Comparison of ENCODE assay signal across 15 cellular contexts in the genomic region with DNA sequence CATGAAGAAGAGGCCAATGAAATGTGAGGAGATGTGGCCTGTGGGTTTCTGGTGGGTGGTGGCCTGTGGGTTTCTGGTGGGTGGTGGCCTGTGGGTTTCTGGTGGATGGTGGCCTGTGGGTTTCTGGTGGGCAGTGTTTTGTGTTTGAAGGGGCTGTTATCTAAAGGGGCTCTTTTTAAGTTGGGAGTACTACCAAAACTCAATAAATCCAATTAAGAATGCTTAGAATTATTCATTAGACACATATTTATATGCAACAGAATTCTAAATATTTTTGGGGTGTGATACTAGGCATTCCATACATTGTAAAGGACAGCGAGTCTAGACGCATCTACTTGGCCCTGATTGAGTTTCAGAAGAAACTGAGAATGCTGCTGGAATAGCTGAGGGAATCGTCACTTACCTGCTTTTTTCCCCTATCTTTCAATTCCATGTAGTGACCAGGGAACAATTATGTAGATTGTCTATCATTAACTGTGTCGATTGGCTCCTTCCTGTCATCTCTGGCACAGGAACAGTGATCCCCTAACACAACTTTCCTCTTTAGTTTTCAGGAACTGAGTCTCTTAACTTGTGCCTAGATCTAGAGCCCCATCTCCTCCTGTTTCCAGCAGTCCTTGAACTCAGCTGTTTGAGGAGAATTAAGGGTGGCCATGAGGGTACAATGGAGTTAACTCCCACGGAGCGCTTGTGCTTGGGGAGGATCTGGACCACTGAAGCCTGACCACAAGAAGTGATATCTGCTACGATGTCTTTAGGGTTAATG. TPM values are rescaled to one million over a fixed set of nuclear protein-coding genes. Genes with fewer than 3 reads are reported as not detected.
A peak's percentile ranks its signal among the peaks of the same experiment; 100 is the strongest.
DNase-seq lines count a peak whose midpoint lies in the region; ATAC-seq and TF ChIP-seq lines count a peak whose summit lies in the region.
"Had no signal": no experiment of that assay in that cellular context is flagged by ENCODE, and none has a peak within 500 bp of the region (broad histone marks: within the 10 kb centered on the region; RNA-seq: fewer than 3 reads in every experiment).

No MANE protein-coding gene starts in this region.

- no peaks in the 10 kb centered on the region for H3K9me3 ChIP-seq in HEK293 (ENCODE audit: control insufficient read depth, insufficient read depth, low read depth, low read length)
- no peaks in the 10 kb centered on the region for H3K9me3 ChIP-seq in PC-3 (ENCODE audit: low read length)
- H3K9me3 ChIP-seq: A549, BE2C, Caco-2 had no signal

- BruUV-seq in PC-3 (replicated peaks; lab: Mats Ljungman, UMichigan) = no TSS peak

- H2AFZ ChIP-seq in PC-3 (ENCODE audit: low read length) = no peak overlapping the region

- intact Hi-C loops in activated B cell treated with CpG ODN at 0.5 μM for 24 hours (cut with micrococcal nuclease) = no loop called here
- intact Hi-C loops in PC-3 (cut with micrococcal nuclease) = no loop called here

- no peaks in the 10 kb centered on the region for H3F3A ChIP-seq in PC-3 (ENCODE audit: low read length, unreplicated experiment)

- H3K4me3 ChIP-seq in HEK293 (ENCODE audit: low read depth, low read length) (no peak overlapping the region), PC-3 (ENCODE audit: low read length) (no peak overlapping the region)
- H3K4me3 ChIP-seq: A549 had no signal

- CTCF ChIA-PET in HEK293 (lab: Yijun Ruan, JAX) (interaction anchor here (0.7 kb wide), 1 partner anchor 91 kb away, joined by 3 read pairs; no protein-coding TSS in a partner anchor), activated B cell treated with CpG ODN at 0.5 μM for 24 hours (lab: Charles Lee) (interaction anchor here (0.8 kb wide), 1 partner anchor 40 kb away, joined by 4 read pairs; no protein-coding TSS in a partner anchor), PC-3 (lab: Charles Lee) (no interaction called here), WTC11 (lab: Charles Lee) (no interaction called here)

- no peaks in the 10 kb centered on the region for H4K20me1 ChIP-seq in PC-3 (ENCODE audit: low read length)

- DNase-seq in activated B cell treated with CpG ODN at 0.5 μM for 24 hours (no peak), foreskin keratinocyte (peak; percentile 63 to 85), GM03348 (ENCODE audit: low spot score) (no peak), PC-3 (no peak), WTC11 (ENCODE audit: low spot score) (no peak)
- DNase-seq: BE2C; Caco-2; CD8-positive, alpha-beta memory T cell; DND-41; GDM1 had no signal

- no peak overlapping the region for H3K4me3 Mint-ChIP-seq in activated B cell treated with CpG ODN at 0.5 μM for 24 hours
- H3K4me3 Mint-ChIP-seq in stimulated activated memory B cell treated with anti-CD40 and anti-IgM and Interleukin-4, amounts not matched to agents 10 μg/mL and 1 μg/mL and 100 μg/mL, for 72 hours = no peak overlapping the region
- no peak overlapping the region for H3K4me3 Mint-ChIP-seq in WTC11
- H3K4me3 Mint-ChIP-seq: CD8-positive, alpha-beta memory T cell had no signal

- no peaks in the 10 kb centered on the region for H3K27me3 Mint-ChIP-seq in activated B cell treated with CpG ODN at 0.5 μM for 24 hours
- no peaks in the 10 kb centered on the region for H3K27me3 Mint-ChIP-seq in stimulated activated memory B cell treated with anti-CD40 and anti-IgM and Interleukin-4, amounts not matched to agents 10 μg/mL and 1 μg/mL and 100 μg/mL, for 72 hours
- H3K27me3 Mint-ChIP-seq in WTC11 (ENCODE audit: low read depth) = peaks cover 90% of the 10 kb centered on the region

- H3K4me1 Mint-ChIP-seq in activated B cell treated with CpG ODN at 0.5 μM for 24 hours = peaks cover 27% of the 10 kb centered on the region
- peaks cover 8% of the 10 kb centered on the region for H3K4me1 Mint-ChIP-seq in stimulated activated memory B cell treated with anti-CD40 and anti-IgM and Interleukin-4, amounts not matched to agents 10 μg/mL and 1 μg/mL and 100 μg/mL, for 72 hours
- peaks cover 42% of the 10 kb centered on the region for H3K4me1 Mint-ChIP-seq in WTC11
- H3K4me1 Mint-ChIP-seq: CD8-positive, alpha-beta memory T cell had no signal

- H3K9ac ChIP-seq in PC-3 (ENCODE audit: low read length) = no peak overlapping the region

- H3K79me2 ChIP-seq in PC-3 (ENCODE audit: low read length) = no peaks in the 10 kb centered on the region

- H3K36me3 Mint-ChIP-seq in activated B cell treated with CpG ODN at 0.5 μM for 24 hours (ENCODE audit: low read depth) (peaks cover 8% of the 10 kb centered on the region), WTC11 (no peaks in the 10 kb centered on the region)
- peaks cover 41% of the 10 kb centered on the region for H3K36me3 Mint-ChIP-seq in stimulated activated memory B cell treated with anti-CD40 and anti-IgM and Interleukin-4, amounts not matched to agents 10 μg/mL and 1 μg/mL and 100 μg/mL, for 72 hours
- H3K36me3 Mint-ChIP-seq: CD8-positive, alpha-beta memory T cell had no signal

- H3K27ac ChIP-seq in HEK293 (ENCODE audit: extremely low read depth, low read depth, low read length) = no peak overlapping the region
- peak overlapping the region; percentile 74 for H3K27ac ChIP-seq in foreskin keratinocyte
- H3K27ac ChIP-seq in PC-3 (ENCODE audit: low read length) = no peak overlapping the region
- H3K27ac ChIP-seq: A549 had no signal

- H3K9me3 Mint-ChIP-seq in activated B cell treated with CpG ODN at 0.5 μM for 24 hours (no peaks in the 10 kb centered on the region), WTC11 (peaks cover 3% of the 10 kb centered on the region; the same call in 1 of the 2 replicates)
- no peaks in the 10 kb centered on the region for H3K9me3 Mint-ChIP-seq in stimulated activated memory B cell treated with anti-CD40 and anti-IgM and Interleukin-4, amounts not matched to agents 10 μg/mL and 1 μg/mL and 100 μg/mL, for 72 hours
- H3K9me3 Mint-ChIP-seq: CD8-positive, alpha-beta memory T cell had no signal

- H3K4me1 ChIP-seq in HEK293 (ENCODE audit: control insufficient read depth, insufficient read depth, low read length) (no peaks in the 10 kb centered on the region), foreskin keratinocyte (peaks cover 17% of the 10 kb centered on the region), PC-3 (ENCODE audit: insufficient read depth, low read length) (no peaks in the 10 kb centered on the region)
- H3K4me1 ChIP-seq: A549, BE2C, Caco-2 had no signal

- ATAC-seq in activated B cell treated with CpG ODN at 0.5 μM for 24 hours (ENCODE audit: low read depth) = no peak
- ATAC-seq in foreskin keratinocyte = peak; percentile 31
- ATAC-seq in stimulated activated memory B cell treated with anti-CD40 and anti-IgM and Interleukin-4, amounts not matched to agents 10 μg/mL and 1 μg/mL and 100 μg/mL, for 72 hours = no peak
- no peak for ATAC-seq in PC-3
- ATAC-seq in WTC11 = no peak
- ATAC-seq: A549, HCT116, HepG2 had no signal

- H3K36me3 ChIP-seq in HEK293 (ENCODE audit: control insufficient read depth in 2 of 2, insufficient read depth in 1 of 2, low read length in 2 of 2) (no peaks in the 10 kb centered on the region), PC-3 (ENCODE audit: low read depth, low read length) (no peaks in the 10 kb centered on the region)
- H3K36me3 ChIP-seq: BE2C had no signal

- TF ChIP-seq CTCF in HEK293 (tag by site-specific recombination; IDR thresholded peaks at IDR 0.05) (no peak), activated B cell treated with CpG ODN at 0.5 μM for 24 hours (IDR thresholded peaks at IDR 0.05) (no peak), foreskin keratinocyte (conservative IDR thresholded peaks at IDR 0.05) (no peak), PC-3 (conservative IDR thresholded peaks at IDR 0.05; ENCODE audit: low read depth, low read length) (no peak), WTC11 (IDR thresholded peaks at IDR 0.05) (no peak)

- H3K4me2 ChIP-seq in PC-3 (ENCODE audit: low read length) = no peak overlapping the region
- H3K4me2 ChIP-seq: A549 had no signal

- no peaks in the 10 kb centered on the region for H3K27me3 ChIP-seq in foreskin keratinocyte
- H3K27me3 ChIP-seq in PC-3 (ENCODE audit: low read length) = peaks cover 3% of the 10 kb centered on the region; the same call in 1 of the 2 replicates

- H3K9me2 ChIP-seq in PC-3 (replicated peaks; ENCODE audit: low read length) = no peaks in the 10 kb centered on the region

- POLR2A ChIA-PET in HEK293 (lab: Yijun Ruan, JAX) = interaction anchor here (0.6 kb wide), 1 partner anchor 43 kb away, joined by 6 read pairs; no protein-coding TSS in a partner anchor
- POLR2A ChIA-PET in activated B cell treated with CpG ODN at 0.5 μM for 24 hours (lab: Charles Lee) = no interaction called here
- POLR2A ChIA-PET in PC-3 (lab: Charles Lee; ENCODE audit: unreplicated experiment) = no interaction called here
- POLR2A ChIA-PET in WTC11 (lab: Charles Lee) = no interaction called here

- H3K27ac Mint-ChIP-seq in activated B cell treated with CpG ODN at 0.5 μM for 24 hours = peak overlapping the region; percentile 3
- peak overlapping the region; percentile 50 for H3K27ac Mint-ChIP-seq in stimulated activated memory B cell treated with anti-CD40 and anti-IgM and Interleukin-4, amounts not matched to agents 10 μg/mL and 1 μg/mL and 100 μg/mL, for 72 hours
- no peak overlapping the region for H3K27ac Mint-ChIP-seq in WTC11

TF ChIP-seq in HEK293, 187 proteins besides CTCF, POLR2A, EP300 and RAD21 (continues in another document):
- TF ChIP-seq ZFHX2 (tag by site-specific recombination; conservative IDR thresholded peaks at IDR 0.05) (peak; percentile 86), SCRT2 (tag by site-specific recombination; IDR thresholded peaks at IDR 0.05) (no peak), ZSCAN30 (tag by site-specific recombination; IDR thresholded peaks at IDR 0.05) (no peak), ZNF292 (tag by site-specific recombination; IDR thresholded peaks at IDR 0.05; ENCODE audit: borderline replicate concordance, low read depth) (no peak), SCRT1 (tag by site-specific recombination; IDR thresholded peaks at IDR 0.05; ENCODE audit: borderline replicate concordance) (no peak), EGR2 (tag by site-specific recombination; IDR thresholded peaks at IDR 0.05; ENCODE audit: low read depth) (peak; percentile 98)

TF ChIP-seq in WTC11, 78 proteins besides CTCF, POLR2A, EP300 and RAD21 (continues in another document):
- no peak for TF ChIP-seq JAZF1 (CRISPR knock-in tag; IDR thresholded peaks at IDR 0.05)
- no peak for TF ChIP-seq ZNF263 (CRISPR knock-in tag; IDR thresholded peaks at IDR 0.05; ENCODE audit: low read depth)
- TF ChIP-seq SMAD4 (CRISPR knock-in tag; IDR thresholded peaks at IDR 0.05) = no peak

RNA-seq across cellular contexts. Expression of gene TOP3B, which starts 37.3 kb away (rescaled TPM):
- 60.4 and 83.4 TPM in 2 replicates for total RNA-seq in activated B cell treated with CpG ODN at 0.5 μM for 24 hours
- 25.3 and 25.9 TPM in 2 replicates for total RNA-seq in foreskin keratinocyte
- 13.9 and 14.6 TPM in 2 replicates for polyA plus RNA-seq in foreskin keratinocyte
- total RNA-seq in PC-3 (2014; rRNA removed) = 42.4 and 44.5 TPM in 2 replicates
- 52.5 to 68.6 TPM (median 52.7 TPM) in 3 replicates for total RNA-seq in WTC11 (2021)

Comparison
In these comparisons a context has a peak if more than half of its experiments do, and no peak if none do; other contexts are left out.
1. DNase-seq: peak in foreskin keratinocyte (2 of 2); none in activated B cell treated with CpG ODN at 0.5 μM for 24 hours (single experiment), GM03348 (single experiment), PC-3 (single experiment) and WTC11 (single experiment).
2. CTCF ChIA-PET loops: an anchor here in HEK293 (0.7 kb wide) and activated B cell treated with CpG ODN at 0.5 μM for 24 hours (0.8 kb wide); none called in PC-3 and WTC11.